24 cellular contexts compared by ENCODE assay signal in the genomic region with DNA sequence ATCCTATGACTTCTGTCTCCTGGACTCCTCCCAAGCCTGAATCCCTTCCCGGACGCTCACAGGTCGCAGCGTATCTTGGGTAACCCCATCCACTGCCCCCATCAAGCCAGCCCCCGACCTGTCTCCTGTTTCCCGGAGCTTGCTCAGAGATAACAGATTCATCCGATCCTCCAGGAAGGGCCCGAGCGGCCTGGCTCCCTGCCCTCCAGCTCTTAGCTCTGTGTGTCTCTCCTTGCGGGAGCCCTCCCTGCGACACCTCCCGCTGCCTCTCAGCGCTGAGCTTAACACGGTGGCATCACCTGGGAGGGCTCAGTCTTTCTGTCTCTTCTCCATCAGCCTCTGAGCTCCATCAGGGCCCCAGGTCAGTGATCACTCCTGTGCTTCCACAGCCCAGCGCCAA.
"Had no signal": no experiment of that assay in that cellular context is flagged by ENCODE, and none has a peak within 500 bp of the region (broad histone marks: within the 10 kb centered on the region; RNA-seq: fewer than 3 reads in every experiment).

No MANE protein-coding gene starts in this region.

- H3K27ac Mint-ChIP-seq: activated CD4-positive, alpha-beta memory T cell treated with anti-CD3 and anti-CD28 coated beads for 36 hours; activated CD4-positive, alpha-beta T cell treated with anti-CD3 and anti-CD28 coated beads, Interleukin-2, amount 10 ng/mL, durations not matched to agents 7 days and 5 days; activated naive CD4-positive, alpha-beta T cell treated with anti-CD3 and anti-CD28 coated beads, Interleukin-2, amount 50 U/mL, for 72 hours; activated naive CD8-positive, alpha-beta T cell treated with anti-CD3 and anti-CD28 coated beads, Interleukin-2, amount 50 U/mL, for 24 hours; T-cell had no signal

- H3K36me3 ChIP-seq: MG63 had no signal

- H3K4me3 ChIP-seq: MG63, SK-N-MC had no signal

- DNase-seq: activated CD4-positive, alpha-beta memory T cell treated with anti-CD3 and anti-CD28 coated beads for 36 hours; activated CD4-positive, alpha-beta T cell treated with anti-CD3 and anti-CD28 coated beads, Interleukin-2, amount 10 ng/mL, durations not matched to agents 7 days and 5 days; activated CD4-positive, CD25-positive, alpha-beta regulatory T cell; activated CD8-positive, alpha-beta memory T cell treated with anti-CD3 and anti-CD28 coated beads for 24 hours; activated effector memory CD4-positive, alpha-beta T cell treated with anti-CD3 and anti-CD28 coated beads, Interleukin-2, amount 50 U/mL, for 16 hours; activated naive CD4-positive, alpha-beta T cell treated with Interleukin-2 at 50 U/mL for 16 hours; activated naive CD8-positive, alpha-beta T cell treated with anti-CD3 and anti-CD28 coated beads, Interleukin-2, amount 50 U/mL, for 24 hours; activated T-cell treated with anti-CD3 and anti-CD28 coated beads, Interleukin-2, amount 50 U/mL, for 4 hours; amygdala; MG63; MV-4-11; NCI-H1092 treated with DMSO at 0.1 percent for 48 hours; NCI-H1417 treated with DMSO at 0.1 percent for 48 hours; NCI-H1694; NCI-H2029; NCI-H446; NCI-H524; PC-3; T-cell; T-helper 2 cell; T1000 had no signal

- H3K9me3 ChIP-seq: MG63 had no signal

- H3K9me3 Mint-ChIP-seq: activated T-cell treated with anti-CD3 and anti-CD28 coated beads, Interleukin-2, amount 50 U/mL, for 4 hours; T-cell had no signal

- ATAC-seq: activated naive CD4-positive, alpha-beta T cell treated with anti-CD3 and anti-CD28 coated beads, Interleukin-2, amount 50 U/mL, for 72 hours; activated naive CD8-positive, alpha-beta T cell treated with anti-CD3 and anti-CD28 coated beads, Interleukin-2, amount 50 U/mL, for 24 hours; activated T-cell treated with anti-CD3 and anti-CD28 coated beads, Interleukin-2, amount 50 U/mL, for 4 hours; PC-3; T-cell had no signal

- H3K4me3 Mint-ChIP-seq: activated CD4-positive, alpha-beta memory T cell treated with anti-CD3 and anti-CD28 coated beads for 36 hours; activated CD4-positive, alpha-beta T cell treated with anti-CD3 and anti-CD28 coated beads, Interleukin-2, amount 10 ng/mL, durations not matched to agents 7 days and 5 days; activated naive CD8-positive, alpha-beta T cell treated with anti-CD3 and anti-CD28 coated beads, Interleukin-2, amount 50 U/mL, for 24 hours; activated T-cell treated with anti-CD3 and anti-CD28 coated beads, Interleukin-2, amount 50 U/mL, for 4 hours; T-cell had no signal

- H3K36me3 Mint-ChIP-seq: activated CD4-positive, alpha-beta memory T cell treated with anti-CD3 and anti-CD28 coated beads for 36 hours; T-cell had no signal

- H3K27ac ChIP-seq: SK-N-MC, VCaP had no signal
